Comparison of ENCODE assay signal across 21 cellular contexts in the genomic region with DNA sequence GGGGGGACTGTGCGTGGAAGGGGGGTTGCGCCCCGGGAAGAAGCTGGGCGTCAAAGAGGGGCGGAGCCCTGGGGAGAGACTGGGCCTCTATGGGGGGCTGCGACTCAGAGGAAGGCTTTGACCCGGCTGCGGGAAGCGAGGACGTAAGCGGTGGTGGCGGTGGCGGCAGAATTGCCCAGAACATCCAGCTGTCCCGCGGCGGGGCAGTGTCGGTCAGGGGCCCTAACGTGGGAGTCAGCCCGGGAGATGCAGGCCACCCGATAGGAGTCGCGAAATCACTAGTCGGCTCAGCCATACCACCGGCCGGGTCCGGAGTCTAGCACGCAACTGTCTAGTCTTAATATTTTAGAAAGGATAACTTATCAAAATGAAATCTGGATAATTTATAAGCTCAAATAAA.
"Had no signal": no experiment of that assay in that cellular context is flagged by ENCODE, and none has a peak within 500 bp of the region (broad histone marks: within the 10 kb centered on the region; RNA-seq: fewer than 3 reads in every experiment).

No MANE protein-coding gene starts in this region.

- H3K36me3 ChIP-seq: MG63, SJCRH30 had no signal

- H3K27ac ChIP-seq: SJCRH30 had no signal

- DNase-seq: IMR-90, Karpas-422, KG1, MG63, NCI-H1092, NCI-H1105 treated with DMSO at 0.1 percent for 48 hours, NCI-H1417 treated with DMSO at 0.1 percent for 48 hours, NCI-H146, NCI-H1694 treated with DMSO at 0.1 percent for 48 hours, NCI-H1930, NCI-H2081, NCI-H2107, NCI-H2227 treated with DMSO at 0.1 percent for 48 hours, NCI-H524, NCI-H526 treated with DMSO at 0.1 percent for 48 hours, NCI-H748 treated with DMSO at 0.1 percent for 48 hours, RPMI8226, SHP77 treated with DMSO at 0.1 percent for 48 hours, SJCRH30 had no signal

- H3K4me1 ChIP-seq: SJCRH30 had no signal

- ATAC-seq: HepG2, SK-N-SH treated with all-trans-retinoic acid at 6 μM for 48 hours had no signal

- H3K27me3 ChIP-seq: MG63, SJCRH30 had no signal

- H3K4me3 ChIP-seq: MG63, SJCRH30 had no signal

- H3K9me3 ChIP-seq: MG63, SJCRH30 had no signal
